ENCODE assay signal across 1 cellular context in the genomic region with DNA sequence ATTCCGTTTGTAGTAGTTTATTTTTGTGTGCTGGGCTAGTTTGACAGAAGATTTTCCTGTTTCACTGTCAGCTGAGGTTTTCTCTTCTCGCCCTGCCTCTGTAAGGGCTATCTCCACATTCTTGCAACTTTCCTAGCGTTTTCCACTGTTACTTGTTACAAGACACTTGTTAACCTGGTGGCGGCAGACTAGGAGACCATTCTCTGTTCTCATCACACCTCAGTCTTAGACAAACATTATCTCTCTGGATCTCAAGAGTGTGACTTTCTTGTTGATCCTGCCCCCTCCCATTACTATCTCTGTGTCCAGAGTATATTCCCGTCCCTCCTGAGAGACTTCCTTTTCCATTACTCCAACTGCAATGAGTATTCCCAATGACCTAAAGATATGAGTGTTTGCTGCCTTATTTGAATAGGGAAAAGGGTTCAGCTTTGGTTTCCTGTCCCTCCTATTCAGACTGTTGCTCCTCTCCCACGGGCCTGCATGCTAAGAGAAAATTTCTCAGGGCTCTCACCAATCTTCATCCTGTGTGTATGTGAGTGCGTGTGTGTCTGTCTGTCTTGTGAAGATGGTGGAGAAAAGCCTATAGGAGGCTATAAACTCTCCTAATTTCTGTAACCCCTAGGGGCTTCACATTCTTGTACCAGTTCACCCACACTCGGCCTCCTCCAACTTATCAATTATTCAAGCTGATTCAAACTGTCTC.
TF ChIP-seq lines count a peak whose summit lies in the region.

No MANE protein-coding gene starts in this region.

TF ChIP-seq in H1, 55 proteins besides CTCF, POLR2A, EP300 and RAD21:
- no peak for TF ChIP-seq TAF1 (IDR thresholded peaks at IDR 0.05; ENCODE audit: low read depth, low read length)
- TF ChIP-seq MAFK (IDR thresholded peaks at IDR 0.05; ENCODE audit: low read depth, low read length) = no peak
- TF ChIP-seq RFX5 (IDR thresholded peaks at IDR 0.05; ENCODE audit: borderline replicate concordance, low read depth, low read length) = no peak
- TF ChIP-seq TEAD4 (IDR thresholded peaks at IDR 0.05; ENCODE audit: low read depth, low read length) = no peak
- no peak for TF ChIP-seq RNF2 (IDR thresholded peaks at IDR 0.05; ENCODE audit: borderline replicate concordance, low read depth, low read length, missing control alignments, poor library complexity, severe bottlenecking)
- TF ChIP-seq YY1 (IDR thresholded peaks at IDR 0.05; ENCODE audit: low read depth, low read length) = no peak
- TF ChIP-seq, protein P1, sequence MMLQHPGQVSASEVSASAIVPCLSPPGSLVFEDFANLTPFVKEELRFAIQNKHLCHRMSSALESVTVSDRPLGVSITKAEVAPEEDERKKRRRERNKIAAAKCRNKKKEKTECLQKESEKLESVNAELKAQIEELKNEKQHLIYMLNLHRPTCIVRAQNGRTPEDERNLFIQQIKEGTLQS (IDR thresholded peaks at IDR 0.05; ENCODE audit: insufficient read depth, low read depth, low read length) = no peak
- TF ChIP-seq PHF8 (conservative IDR thresholded peaks at IDR 0.05; ENCODE audit: low read depth, low read length) = no peak
- TF ChIP-seq, protein P2, sequence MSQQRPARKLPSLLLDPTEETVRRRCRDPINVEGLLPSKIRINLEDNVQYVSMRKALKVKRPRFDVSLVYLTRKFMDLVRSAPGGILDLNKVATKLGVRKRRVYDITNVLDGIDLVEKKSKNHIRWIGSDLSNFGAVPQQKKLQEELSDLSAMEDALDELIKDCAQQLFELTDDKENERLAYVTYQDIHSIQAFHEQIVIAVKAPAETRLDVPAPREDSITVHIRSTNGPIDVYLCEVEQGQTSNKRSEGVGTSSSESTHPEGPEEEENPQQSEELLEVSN (IDR thresholded peaks at IDR 0.05) = no peak
- TF ChIP-seq SIRT6 (IDR thresholded peaks at IDR 0.05; ENCODE audit: low read length) = no peak
- TF ChIP-seq CBX8 (IDR thresholded peaks at IDR 0.05; ENCODE audit: borderline replicate concordance, low read depth, low read length) = no peak
- TF ChIP-seq JUN (IDR thresholded peaks at IDR 0.05; ENCODE audit: low read depth, low read length) = no peak
- no peak for TF ChIP-seq BACH1 (IDR thresholded peaks at IDR 0.05; ENCODE audit: low read length)
